In the genomic region with DNA sequence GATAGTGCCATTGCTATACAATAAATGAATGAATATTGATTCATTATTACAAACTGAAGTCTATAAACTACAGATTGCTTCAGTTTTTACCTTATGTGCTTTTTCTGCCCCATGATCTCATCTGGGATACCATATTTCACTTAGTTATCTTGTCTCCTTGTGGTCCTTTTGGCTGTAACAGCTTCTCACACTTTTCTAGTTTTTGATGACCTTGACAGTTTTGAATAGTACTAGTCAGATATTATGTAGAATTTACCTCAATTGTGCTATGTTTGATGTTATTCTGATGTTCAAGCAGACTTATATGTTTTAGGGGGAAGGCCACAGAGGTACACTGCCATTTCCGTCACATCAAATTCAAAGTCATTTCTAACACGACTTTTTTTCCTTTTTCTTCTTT, we compare ENCODE assay signal across 6 cellular contexts.
"Had no signal": no experiment of that assay in that cellular context is flagged by ENCODE, and none has a peak within 500 bp of the region (broad histone marks: within the 10 kb centered on the region; RNA-seq: fewer than 3 reads in every experiment).

No MANE protein-coding gene starts in this region.

- ATAC-seq: K562 had no signal

- H3K9ac ChIP-seq: KMS-11 had no signal

- H3K4me3 ChIP-seq: K562 had no signal

- H3K27ac ChIP-seq: HL-60, KMS-11 had no signal

- DNase-seq: KBM-7, KG1 had no signal

- FAIRE-seq: HTR-8/SVneo, K562 had no signal

- H3K4me2 ChIP-seq: KMS-11 had no signal
